2 cellular contexts compared by ENCODE assay signal in the genomic region with DNA sequence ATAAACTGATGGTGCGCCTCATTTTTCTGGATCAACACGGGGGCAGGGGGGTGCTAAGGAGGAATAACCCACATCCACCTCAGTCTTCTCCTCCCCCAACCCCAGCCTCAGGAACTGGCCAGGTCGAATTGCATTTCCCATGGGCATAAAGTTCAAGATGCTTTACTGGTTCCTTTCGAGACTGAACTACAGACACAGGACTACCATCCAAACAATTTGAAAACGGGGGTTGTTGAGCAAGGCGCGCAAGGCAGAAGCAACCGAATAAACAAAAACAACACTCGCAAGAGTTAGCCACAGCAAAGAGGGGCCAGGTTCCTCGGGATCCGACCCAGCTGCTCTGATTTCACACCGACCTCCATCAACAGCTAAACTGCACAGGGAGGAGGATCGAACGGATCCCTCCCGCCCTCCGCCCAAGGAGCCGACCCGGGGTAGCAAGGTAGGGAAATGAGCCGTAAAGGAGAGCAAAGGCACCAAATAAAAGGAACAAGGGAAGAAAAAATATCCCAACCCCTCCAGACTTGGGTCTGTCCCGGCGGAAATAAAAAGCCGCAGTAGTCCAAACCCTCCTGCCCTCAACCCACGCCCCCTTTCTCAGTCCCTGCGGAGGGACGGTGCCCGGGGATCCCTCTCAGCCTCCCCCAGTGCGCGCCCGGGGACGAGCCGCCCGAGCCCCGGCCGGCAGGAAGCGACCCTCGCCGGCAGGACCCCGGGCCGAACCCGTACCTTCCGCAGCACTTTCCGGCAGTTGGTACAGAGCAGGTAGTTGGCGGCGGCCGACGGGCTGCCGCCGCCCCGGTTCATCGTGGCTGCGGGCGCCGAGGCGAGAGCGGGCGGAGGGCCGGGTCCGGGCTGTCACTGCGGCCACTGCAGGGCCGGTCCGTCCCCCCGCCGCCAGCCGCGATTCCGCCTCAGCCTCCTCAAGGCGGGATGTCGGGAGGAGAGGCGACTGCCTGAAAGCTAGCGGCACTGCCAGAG.
TF ChIP-seq lines count a peak whose summit lies in the region.

No MANE protein-coding gene starts in this region.

TF ChIP-seq in A549, 52 proteins besides CTCF, POLR2A, EP300 and RAD21:
- TF ChIP-seq CEBPB (IDR thresholded peaks at IDR 0.05): no peak
- peak; percentile 1; the same call in 1 of the 2 replicates for TF ChIP-seq RNF2 (IDR thresholded peaks at IDR 0.05; ENCODE audit: borderline replicate concordance, low read depth)
- TF ChIP-seq MAFK (IDR thresholded peaks at IDR 0.05; ENCODE audit: partially characterized antibody): no peak

TF ChIP-seq in K562, 482 proteins besides CTCF, POLR2A, EP300 and RAD21 (continued from another document and continues in another):
- no peak for TF ChIP-seq CEBPB (tag; IDR thresholded peaks at IDR 0.05)
- TF ChIP-seq HDAC3 (IDR thresholded peaks at IDR 0.05; ENCODE audit: borderline replicate concordance, partially characterized antibody): no peak
- TF ChIP-seq ETV1 (tag; conservative IDR thresholded peaks at IDR 0.05; ENCODE audit: low read depth): no peak
- no peak for TF ChIP-seq MXI1 (IDR thresholded peaks at IDR 0.05; ENCODE audit: low read depth, low read length)
- TF ChIP-seq SP2 (IDR thresholded peaks at IDR 0.05; ENCODE audit: extremely low read depth, low read depth, low read length, poor library complexity, severe bottlenecking): no peak
- TF ChIP-seq PTTG1 (tag; IDR thresholded peaks at IDR 0.05; ENCODE audit: low read depth): no peak
- TF ChIP-seq, protein P1, sequence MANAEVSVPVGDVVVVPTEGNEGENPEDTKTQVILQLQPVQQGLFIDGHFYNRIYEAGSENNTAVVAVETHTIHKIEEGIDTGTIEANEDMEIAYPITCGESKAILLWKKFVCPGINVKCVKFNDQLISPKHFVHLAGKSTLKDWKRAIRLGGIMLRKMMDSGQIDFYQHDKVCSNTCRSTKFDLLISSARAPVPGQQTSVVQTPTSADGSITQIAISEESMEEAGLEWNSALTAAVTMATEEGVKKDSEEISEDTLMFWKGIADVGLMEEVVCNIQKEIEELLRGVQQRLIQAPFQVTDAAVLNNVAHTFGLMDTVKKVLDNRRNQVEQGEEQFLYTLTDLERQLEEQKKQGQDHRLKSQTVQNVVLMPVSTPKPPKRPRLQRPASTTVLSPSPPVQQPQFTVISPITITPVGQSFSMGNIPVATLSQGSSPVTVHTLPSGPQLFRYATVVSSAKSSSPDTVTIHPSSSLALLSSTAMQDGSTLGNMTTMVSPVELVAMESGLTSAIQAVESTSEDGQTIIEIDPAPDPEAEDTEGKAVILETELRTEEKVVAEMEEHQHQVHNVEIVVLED (CRISPR knock-in tag; IDR thresholded peaks at IDR 0.05): no peak
- 0 out of 4 replicates have a peak, but pooled peaks of 1 of the 2 experiments have one; percentile 35 for TF ChIP-seq MAZ (CRISPR knock-in tag; conservative IDR thresholded peaks at IDR 0.05 in 1 of 2, IDR thresholded peaks at IDR 0.05 in 1 of 2)
- no peak for TF ChIP-seq ZBED1 (IDR thresholded peaks at IDR 0.05)
- TF ChIP-seq SMARCB1 (IDR thresholded peaks at IDR 0.05; ENCODE audit: insufficient read length, low read depth): no peak
- TF ChIP-seq, protein P2, sequence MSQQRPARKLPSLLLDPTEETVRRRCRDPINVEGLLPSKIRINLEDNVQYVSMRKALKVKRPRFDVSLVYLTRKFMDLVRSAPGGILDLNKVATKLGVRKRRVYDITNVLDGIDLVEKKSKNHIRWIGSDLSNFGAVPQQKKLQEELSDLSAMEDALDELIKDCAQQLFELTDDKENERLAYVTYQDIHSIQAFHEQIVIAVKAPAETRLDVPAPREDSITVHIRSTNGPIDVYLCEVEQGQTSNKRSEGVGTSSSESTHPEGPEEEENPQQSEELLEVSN (IDR thresholded peaks at IDR 0.05; ENCODE audit: borderline replicate concordance in 1 of 2, extremely low read depth in 1 of 2, insufficient read depth in 1 of 2, insufficient read length in 1 of 2, low read depth in 1 of 2, low read length in 1 of 2, poor library complexity in 1 of 2, severe bottlenecking in 1 of 2): peak in 1 of 2 experiments; percentile 21
- TF ChIP-seq FOXJ2 (tag; IDR thresholded peaks at IDR 0.05): no peak
- peak; percentile 73 for TF ChIP-seq RBBP5 (IDR thresholded peaks at IDR 0.05; ENCODE audit: borderline replicate concordance, insufficient read depth, low read length, poor library complexity, severe bottlenecking)
- no peak for TF ChIP-seq ZNF77 (CRISPR knock-in tag; IDR thresholded peaks at IDR 0.05)
- TF ChIP-seq, protein P3, sequence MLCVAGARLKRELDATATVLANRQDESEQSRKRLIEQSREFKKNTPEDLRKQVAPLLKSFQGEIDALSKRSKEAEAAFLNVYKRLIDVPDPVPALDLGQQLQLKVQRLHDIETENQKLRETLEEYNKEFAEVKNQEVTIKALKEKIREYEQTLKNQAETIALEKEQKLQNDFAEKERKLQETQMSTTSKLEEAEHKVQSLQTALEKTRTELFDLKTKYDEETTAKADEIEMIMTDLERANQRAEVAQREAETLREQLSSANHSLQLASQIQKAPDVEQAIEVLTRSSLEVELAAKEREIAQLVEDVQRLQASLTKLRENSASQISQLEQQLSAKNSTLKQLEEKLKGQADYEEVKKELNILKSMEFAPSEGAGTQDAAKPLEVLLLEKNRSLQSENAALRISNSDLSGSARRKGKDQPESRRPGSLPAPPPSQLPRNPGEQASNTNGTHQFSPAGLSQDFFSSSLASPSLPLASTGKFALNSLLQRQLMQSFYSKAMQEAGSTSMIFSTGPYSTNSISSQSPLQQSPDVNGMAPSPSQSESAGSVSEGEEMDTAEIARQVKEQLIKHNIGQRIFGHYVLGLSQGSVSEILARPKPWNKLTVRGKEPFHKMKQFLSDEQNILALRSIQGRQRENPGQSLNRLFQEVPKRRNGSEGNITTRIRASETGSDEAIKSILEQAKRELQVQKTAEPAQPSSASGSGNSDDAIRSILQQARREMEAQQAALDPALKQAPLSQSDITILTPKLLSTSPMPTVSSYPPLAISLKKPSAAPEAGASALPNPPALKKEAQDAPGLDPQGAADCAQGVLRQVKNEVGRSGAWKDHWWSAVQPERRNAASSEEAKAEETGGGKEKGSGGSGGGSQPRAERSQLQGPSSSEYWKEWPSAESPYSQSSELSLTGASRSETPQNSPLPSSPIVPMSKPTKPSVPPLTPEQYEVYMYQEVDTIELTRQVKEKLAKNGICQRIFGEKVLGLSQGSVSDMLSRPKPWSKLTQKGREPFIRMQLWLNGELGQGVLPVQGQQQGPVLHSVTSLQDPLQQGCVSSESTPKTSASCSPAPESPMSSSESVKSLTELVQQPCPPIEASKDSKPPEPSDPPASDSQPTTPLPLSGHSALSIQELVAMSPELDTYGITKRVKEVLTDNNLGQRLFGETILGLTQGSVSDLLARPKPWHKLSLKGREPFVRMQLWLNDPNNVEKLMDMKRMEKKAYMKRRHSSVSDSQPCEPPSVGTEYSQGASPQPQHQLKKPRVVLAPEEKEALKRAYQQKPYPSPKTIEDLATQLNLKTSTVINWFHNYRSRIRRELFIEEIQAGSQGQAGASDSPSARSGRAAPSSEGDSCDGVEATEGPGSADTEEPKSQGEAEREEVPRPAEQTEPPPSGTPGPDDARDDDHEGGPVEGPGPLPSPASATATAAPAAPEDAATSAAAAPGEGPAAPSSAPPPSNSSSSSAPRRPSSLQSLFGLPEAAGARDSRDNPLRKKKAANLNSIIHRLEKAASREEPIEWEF (CRISPR knock-in tag; IDR thresholded peaks at IDR 0.05): no peak
- TF ChIP-seq EP400 (IDR thresholded peaks at IDR 0.05): no peak
- no peak for TF ChIP-seq SRSF9 (IDR thresholded peaks at IDR 0.05; ENCODE audit: borderline replicate concordance, low read depth, low read length)
- no peak for TF ChIP-seq ESRRB (CRISPR knock-in tag; IDR thresholded peaks at IDR 0.05; ENCODE audit: borderline replicate concordance)
- TF ChIP-seq C11orf30 (IDR thresholded peaks at IDR 0.05; ENCODE audit: low read depth): no peak
- no peak for TF ChIP-seq KLF13 (tag; IDR thresholded peaks at IDR 0.05; ENCODE audit: borderline replicate concordance, low read depth)
- no peak for TF ChIP-seq PCBP1 (IDR thresholded peaks at IDR 0.05; ENCODE audit: low read depth, low read length, poor library complexity, severe bottlenecking)
- no peak for TF ChIP-seq POLR2AphosphoS5 (IDR thresholded peaks at IDR 0.05; ENCODE audit: control insufficient read depth, insufficient read depth, low read depth, low read length)
- TF ChIP-seq ZNF766 (CRISPR knock-in tag; conservative IDR thresholded peaks at IDR 0.05): no peak
- TF ChIP-seq, protein P4, sequence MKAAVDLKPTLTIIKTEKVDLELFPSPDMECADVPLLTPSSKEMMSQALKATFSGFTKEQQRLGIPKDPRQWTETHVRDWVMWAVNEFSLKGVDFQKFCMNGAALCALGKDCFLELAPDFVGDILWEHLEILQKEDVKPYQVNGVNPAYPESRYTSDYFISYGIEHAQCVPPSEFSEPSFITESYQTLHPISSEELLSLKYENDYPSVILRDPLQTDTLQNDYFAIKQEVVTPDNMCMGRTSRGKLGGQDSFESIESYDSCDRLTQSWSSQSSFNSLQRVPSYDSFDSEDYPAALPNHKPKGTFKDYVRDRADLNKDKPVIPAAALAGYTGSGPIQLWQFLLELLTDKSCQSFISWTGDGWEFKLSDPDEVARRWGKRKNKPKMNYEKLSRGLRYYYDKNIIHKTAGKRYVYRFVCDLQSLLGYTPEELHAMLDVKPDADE (conservative IDR thresholded peaks at IDR 0.05; ENCODE audit: control insufficient read depth, low read depth, low read length): no peak
- TF ChIP-seq GABPB1 (CRISPR knock-in tag; IDR thresholded peaks at IDR 0.05): no peak
- TF ChIP-seq, protein P5, sequence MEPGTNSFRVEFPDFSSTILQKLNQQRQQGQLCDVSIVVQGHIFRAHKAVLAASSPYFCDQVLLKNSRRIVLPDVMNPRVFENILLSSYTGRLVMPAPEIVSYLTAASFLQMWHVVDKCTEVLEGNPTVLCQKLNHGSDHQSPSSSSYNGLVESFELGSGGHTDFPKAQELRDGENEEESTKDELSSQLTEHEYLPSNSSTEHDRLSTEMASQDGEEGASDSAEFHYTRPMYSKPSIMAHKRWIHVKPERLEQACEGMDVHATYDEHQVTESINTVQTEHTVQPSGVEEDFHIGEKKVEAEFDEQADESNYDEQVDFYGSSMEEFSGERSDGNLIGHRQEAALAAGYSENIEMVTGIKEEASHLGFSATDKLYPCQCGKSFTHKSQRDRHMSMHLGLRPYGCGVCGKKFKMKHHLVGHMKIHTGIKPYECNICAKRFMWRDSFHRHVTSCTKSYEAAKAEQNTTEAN (CRISPR knock-in tag; IDR thresholded peaks at IDR 0.05): no peak
- TF ChIP-seq TBP (optimal IDR thresholded peaks at IDR 0.05; ENCODE audit: low read depth, low read length): no peak
- TF ChIP-seq, protein P6, sequence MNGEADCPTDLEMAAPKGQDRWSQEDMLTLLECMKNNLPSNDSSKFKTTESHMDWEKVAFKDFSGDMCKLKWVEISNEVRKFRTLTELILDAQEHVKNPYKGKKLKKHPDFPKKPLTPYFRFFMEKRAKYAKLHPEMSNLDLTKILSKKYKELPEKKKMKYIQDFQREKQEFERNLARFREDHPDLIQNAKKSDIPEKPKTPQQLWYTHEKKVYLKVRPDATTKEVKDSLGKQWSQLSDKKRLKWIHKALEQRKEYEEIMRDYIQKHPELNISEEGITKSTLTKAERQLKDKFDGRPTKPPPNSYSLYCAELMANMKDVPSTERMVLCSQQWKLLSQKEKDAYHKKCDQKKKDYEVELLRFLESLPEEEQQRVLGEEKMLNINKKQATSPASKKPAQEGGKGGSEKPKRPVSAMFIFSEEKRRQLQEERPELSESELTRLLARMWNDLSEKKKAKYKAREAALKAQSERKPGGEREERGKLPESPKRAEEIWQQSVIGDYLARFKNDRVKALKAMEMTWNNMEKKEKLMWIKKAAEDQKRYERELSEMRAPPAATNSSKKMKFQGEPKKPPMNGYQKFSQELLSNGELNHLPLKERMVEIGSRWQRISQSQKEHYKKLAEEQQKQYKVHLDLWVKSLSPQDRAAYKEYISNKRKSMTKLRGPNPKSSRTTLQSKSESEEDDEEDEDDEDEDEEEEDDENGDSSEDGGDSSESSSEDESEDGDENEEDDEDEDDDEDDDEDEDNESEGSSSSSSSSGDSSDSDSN (IDR thresholded peaks at IDR 0.05; ENCODE audit: borderline replicate concordance in 1 of 2, low read depth in 2 of 2, low read length in 2 of 2): peak; percentile 37 to 77; a peak in 1 of 4 replicates
- TF ChIP-seq, protein P7, sequence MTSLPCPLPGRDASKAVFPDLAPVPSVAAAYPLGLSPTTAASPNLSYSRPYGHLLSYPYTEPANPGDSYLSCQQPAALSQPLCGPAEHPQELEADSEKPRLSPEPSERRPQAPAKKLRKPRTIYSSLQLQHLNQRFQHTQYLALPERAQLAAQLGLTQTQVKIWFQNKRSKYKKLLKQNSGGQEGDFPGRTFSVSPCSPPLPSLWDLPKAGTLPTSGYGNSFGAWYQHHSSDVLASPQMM (CRISPR knock-in tag; IDR thresholded peaks at IDR 0.05): no peak
- TF ChIP-seq JUN (IDR thresholded peaks at IDR 0.05; ENCODE audit: borderline replicate concordance, low read depth, low read length): no peak
- TF ChIP-seq JUN (CRISPR knock-in tag; IDR thresholded peaks at IDR 0.05; ENCODE audit: borderline replicate concordance): no peak
- TF ChIP-seq GABPB2 (CRISPR knock-in tag; conservative IDR thresholded peaks at IDR 0.05): no peak
- TF ChIP-seq NR1H2 (CRISPR knock-in tag; IDR thresholded peaks at IDR 0.05): no peak
- TF ChIP-seq TCF7 (IDR thresholded peaks at IDR 0.05; ENCODE audit: borderline replicate concordance): no peak
- no peak for TF ChIP-seq ELF2 (CRISPR knock-in tag; IDR thresholded peaks at IDR 0.05)
- TF ChIP-seq HEY1 (CRISPR knock-in tag; IDR thresholded peaks at IDR 0.05; ENCODE audit: borderline replicate concordance): no peak
- TF ChIP-seq ILK (tag; IDR thresholded peaks at IDR 0.05; ENCODE audit: borderline replicate concordance, low read depth): no peak
- no peak for TF ChIP-seq CHCHD3 (CRISPR knock-in tag; IDR thresholded peaks at IDR 0.05)
- no peak for TF ChIP-seq STAT5A (IDR thresholded peaks at IDR 0.05; ENCODE audit: borderline replicate concordance, low read length)
- TF ChIP-seq, protein P8, sequence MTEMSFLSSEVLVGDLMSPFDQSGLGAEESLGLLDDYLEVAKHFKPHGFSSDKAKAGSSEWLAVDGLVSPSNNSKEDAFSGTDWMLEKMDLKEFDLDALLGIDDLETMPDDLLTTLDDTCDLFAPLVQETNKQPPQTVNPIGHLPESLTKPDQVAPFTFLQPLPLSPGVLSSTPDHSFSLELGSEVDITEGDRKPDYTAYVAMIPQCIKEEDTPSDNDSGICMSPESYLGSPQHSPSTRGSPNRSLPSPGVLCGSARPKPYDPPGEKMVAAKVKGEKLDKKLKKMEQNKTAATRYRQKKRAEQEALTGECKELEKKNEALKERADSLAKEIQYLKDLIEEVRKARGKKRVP (CRISPR knock-in tag; IDR thresholded peaks at IDR 0.05): no peak
- TF ChIP-seq, protein P9, sequence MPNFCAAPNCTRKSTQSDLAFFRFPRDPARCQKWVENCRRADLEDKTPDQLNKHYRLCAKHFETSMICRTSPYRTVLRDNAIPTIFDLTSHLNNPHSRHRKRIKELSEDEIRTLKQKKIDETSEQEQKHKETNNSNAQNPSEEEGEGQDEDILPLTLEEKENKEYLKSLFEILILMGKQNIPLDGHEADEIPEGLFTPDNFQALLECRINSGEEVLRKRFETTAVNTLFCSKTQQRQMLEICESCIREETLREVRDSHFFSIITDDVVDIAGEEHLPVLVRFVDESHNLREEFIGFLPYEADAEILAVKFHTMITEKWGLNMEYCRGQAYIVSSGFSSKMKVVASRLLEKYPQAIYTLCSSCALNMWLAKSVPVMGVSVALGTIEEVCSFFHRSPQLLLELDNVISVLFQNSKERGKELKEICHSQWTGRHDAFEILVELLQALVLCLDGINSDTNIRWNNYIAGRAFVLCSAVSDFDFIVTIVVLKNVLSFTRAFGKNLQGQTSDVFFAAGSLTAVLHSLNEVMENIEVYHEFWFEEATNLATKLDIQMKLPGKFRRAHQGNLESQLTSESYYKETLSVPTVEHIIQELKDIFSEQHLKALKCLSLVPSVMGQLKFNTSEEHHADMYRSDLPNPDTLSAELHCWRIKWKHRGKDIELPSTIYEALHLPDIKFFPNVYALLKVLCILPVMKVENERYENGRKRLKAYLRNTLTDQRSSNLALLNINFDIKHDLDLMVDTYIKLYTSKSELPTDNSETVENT (CRISPR knock-in tag; IDR thresholded peaks at IDR 0.05): 0 out of 2 replicates have a peak, but pooled peaks have one; percentile 17
